ENCODE assay signal across 1 cellular context in the genomic region with DNA sequence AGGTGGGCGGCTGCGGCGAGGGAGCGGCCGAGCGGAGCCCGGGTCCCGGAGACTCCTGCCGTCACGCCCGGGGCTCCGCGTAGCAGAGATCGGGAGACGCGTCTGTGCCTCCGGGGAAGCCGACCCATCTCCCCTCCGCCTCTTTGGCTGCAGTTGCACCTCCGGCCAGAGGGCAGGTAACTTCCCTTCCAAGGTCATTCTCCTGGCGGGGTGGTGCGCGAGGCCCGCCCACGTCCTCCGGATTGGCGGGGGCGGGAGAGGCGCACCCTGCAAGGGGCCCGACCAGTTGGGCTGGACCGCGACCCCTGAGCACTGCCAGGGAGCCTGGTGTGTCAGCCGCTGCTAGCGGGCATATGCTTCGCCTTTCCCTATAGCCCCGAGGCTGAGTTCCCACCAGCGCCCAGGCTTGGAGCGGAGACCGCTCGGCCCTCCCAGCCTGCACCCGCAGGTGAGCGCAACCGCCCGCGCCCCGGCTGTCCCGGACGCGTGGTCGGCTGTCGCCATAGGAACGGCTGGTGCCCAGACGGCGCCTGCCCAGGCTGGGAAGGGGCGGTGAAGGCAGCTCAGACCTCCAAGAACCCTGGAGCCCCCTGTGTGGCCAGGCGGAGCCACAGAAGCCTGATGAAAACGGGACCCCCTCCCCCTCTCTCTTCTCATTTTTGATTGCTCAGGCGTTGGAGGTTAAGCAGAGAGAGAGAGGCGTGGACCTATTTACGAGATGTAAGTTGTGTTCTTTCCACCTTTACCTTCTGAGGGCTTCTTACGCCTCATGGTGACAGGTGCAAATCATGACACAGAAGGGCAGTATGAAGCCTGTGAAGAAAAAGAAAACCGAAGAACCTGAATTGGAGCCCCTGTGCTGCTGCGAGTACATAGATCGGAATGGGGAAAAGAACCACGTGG.
TF ChIP-seq lines count a peak whose summit lies in the region.

No MANE protein-coding gene starts in this region.

TF ChIP-seq in HepG2, 621 proteins besides CTCF, POLR2A, EP300 and RAD21 (continued from another document and continues in another):
- TF ChIP-seq, protein P1, sequence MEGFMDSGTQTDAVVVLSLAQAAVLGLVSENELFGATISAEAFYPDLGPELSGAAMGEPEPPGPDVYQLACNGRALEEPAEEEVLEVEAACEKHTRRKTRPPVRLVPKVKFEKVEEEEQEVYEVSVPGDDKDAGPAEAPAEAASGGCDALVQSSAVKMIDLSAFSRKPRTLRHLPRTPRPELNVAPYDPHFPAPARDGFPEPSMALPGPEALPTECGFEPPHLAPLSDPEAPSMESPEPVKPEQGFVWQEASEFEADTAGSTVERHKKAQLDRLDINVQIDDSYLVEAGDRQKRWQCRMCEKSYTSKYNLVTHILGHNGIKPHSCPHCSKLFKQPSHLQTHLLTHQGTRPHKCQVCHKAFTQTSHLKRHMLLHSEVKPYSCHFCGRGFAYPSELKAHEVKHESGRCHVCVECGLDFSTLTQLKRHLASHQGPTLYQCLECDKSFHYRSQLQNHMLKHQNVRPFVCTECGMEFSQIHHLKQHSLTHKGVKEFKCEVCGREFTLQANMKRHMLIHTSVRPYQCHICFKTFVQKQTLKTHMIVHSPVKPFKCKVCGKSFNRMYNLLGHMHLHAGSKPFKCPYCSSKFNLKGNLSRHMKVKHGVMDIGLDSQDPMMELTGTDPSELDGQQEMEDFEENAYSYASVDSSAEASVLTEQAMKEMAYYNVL (CRISPR knock-in tag; IDR thresholded peaks at IDR 0.05; ENCODE audit: borderline replicate concordance) = 0 out of 2 replicates have a peak, but pooled peaks have one; percentile 15
- TF ChIP-seq, protein P2, sequence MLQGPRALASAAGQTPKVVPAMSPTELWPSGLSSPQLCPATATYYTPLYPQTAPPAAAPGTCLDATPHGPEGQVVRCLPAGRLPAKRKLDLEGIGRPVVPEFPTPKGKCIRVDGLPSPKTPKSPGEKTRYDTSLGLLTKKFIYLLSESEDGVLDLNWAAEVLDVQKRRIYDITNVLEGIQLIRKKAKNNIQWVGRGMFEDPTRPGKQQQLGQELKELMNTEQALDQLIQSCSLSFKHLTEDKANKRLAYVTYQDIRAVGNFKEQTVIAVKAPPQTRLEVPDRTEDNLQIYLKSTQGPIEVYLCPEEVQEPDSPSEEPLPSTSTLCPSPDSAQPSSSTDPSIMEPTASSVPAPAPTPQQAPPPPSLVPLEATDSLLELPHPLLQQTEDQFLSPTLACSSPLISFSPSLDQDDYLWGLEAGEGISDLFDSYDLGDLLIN (CRISPR knock-in tag; IDR thresholded peaks at IDR 0.05; ENCODE audit: borderline replicate concordance) = peak; percentile 45; the same call in 1 of the 2 replicates
- TF ChIP-seq MTF2 (CRISPR knock-in tag; IDR thresholded peaks at IDR 0.05; ENCODE audit: borderline replicate concordance) (0 out of 2 replicates have a peak, but pooled peaks have one; percentile 19), ZNF749 (CRISPR knock-in tag; IDR thresholded peaks at IDR 0.05; ENCODE audit: borderline replicate concordance) (0 out of 2 replicates have a peak, but pooled peaks have one; percentile 26), HDAC1 (CRISPR knock-in tag; IDR thresholded peaks at IDR 0.05) (peak; percentile 57), ZNF382 (CRISPR knock-in tag; IDR thresholded peaks at IDR 0.05; ENCODE audit: borderline replicate concordance) (no peak), ZNF891 (CRISPR knock-in tag; IDR thresholded peaks at IDR 0.05) (peak; percentile 47; the same call in 1 of the 2 replicates), HIVEP1 (CRISPR knock-in tag; IDR thresholded peaks at IDR 0.05) (peak; percentile 65), FOSL2 (CRISPR knock-in tag; IDR thresholded peaks at IDR 0.05) (no peak), REL (CRISPR knock-in tag; conservative IDR thresholded peaks at IDR 0.05) (0 out of 2 replicates have a peak, but pooled peaks have one; percentile 48), SRSF9 (IDR thresholded peaks at IDR 0.05; ENCODE audit: borderline replicate concordance, insufficient read depth, low read depth, low read length, poor library complexity, severe bottlenecking) (no peak), ZNF773 (CRISPR knock-in tag; IDR thresholded peaks at IDR 0.05; ENCODE audit: borderline replicate concordance) (no peak), GABPB1 (CRISPR knock-in tag; IDR thresholded peaks at IDR 0.05) (peak; percentile 29; the same call in 1 of the 2 replicates), ZNF672 (CRISPR knock-in tag; IDR thresholded peaks at IDR 0.05) (0 out of 2 replicates have a peak, but pooled peaks have one; percentile 24), PHF8 (CRISPR knock-in tag; IDR thresholded peaks at IDR 0.05) (0 out of 2 replicates have a peak, but pooled peaks have one; percentile 15), RFX3 (CRISPR knock-in tag; IDR thresholded peaks at IDR 0.05) (peak; percentile 70), JDP2 (CRISPR knock-in tag; IDR thresholded peaks at IDR 0.05; ENCODE audit: borderline replicate concordance) (no peak), NONO (IDR thresholded peaks at IDR 0.05) (no peak), NONO (CRISPR knock-in tag; conservative IDR thresholded peaks at IDR 0.05) (0 out of 2 replicates have a peak, but pooled peaks have one; percentile 37), HNF4G (IDR thresholded peaks at IDR 0.05; ENCODE audit: borderline replicate concordance, low read depth, low read length) (no peak), HNF4G (CRISPR knock-in tag; IDR thresholded peaks at IDR 0.05; ENCODE audit: borderline replicate concordance, low read depth) (0 out of 2 replicates have a peak, but pooled peaks have one; percentile 31), ZNF263 (CRISPR knock-in tag; IDR thresholded peaks at IDR 0.05) (0 out of 2 replicates have a peak, but pooled peaks have one; percentile 20)
- TF ChIP-seq, protein P3, sequence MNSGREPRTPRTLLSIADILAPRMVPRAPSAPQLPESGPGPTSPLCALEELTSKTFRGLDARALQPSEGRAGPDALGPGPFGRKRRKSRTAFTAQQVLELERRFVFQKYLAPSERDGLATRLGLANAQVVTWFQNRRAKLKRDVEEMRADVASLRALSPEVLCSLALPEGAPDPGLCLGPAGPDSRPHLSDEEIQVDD (CRISPR knock-in tag; IDR thresholded peaks at IDR 0.05; ENCODE audit: borderline replicate concordance) = no peak
- TF ChIP-seq, protein P4, sequence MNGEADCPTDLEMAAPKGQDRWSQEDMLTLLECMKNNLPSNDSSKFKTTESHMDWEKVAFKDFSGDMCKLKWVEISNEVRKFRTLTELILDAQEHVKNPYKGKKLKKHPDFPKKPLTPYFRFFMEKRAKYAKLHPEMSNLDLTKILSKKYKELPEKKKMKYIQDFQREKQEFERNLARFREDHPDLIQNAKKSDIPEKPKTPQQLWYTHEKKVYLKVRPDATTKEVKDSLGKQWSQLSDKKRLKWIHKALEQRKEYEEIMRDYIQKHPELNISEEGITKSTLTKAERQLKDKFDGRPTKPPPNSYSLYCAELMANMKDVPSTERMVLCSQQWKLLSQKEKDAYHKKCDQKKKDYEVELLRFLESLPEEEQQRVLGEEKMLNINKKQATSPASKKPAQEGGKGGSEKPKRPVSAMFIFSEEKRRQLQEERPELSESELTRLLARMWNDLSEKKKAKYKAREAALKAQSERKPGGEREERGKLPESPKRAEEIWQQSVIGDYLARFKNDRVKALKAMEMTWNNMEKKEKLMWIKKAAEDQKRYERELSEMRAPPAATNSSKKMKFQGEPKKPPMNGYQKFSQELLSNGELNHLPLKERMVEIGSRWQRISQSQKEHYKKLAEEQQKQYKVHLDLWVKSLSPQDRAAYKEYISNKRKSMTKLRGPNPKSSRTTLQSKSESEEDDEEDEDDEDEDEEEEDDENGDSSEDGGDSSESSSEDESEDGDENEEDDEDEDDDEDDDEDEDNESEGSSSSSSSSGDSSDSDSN (CRISPR knock-in tag; IDR thresholded peaks at IDR 0.05) = peak; percentile 70; the same call in 1 of the 2 replicates
- TF ChIP-seq, protein P5, sequence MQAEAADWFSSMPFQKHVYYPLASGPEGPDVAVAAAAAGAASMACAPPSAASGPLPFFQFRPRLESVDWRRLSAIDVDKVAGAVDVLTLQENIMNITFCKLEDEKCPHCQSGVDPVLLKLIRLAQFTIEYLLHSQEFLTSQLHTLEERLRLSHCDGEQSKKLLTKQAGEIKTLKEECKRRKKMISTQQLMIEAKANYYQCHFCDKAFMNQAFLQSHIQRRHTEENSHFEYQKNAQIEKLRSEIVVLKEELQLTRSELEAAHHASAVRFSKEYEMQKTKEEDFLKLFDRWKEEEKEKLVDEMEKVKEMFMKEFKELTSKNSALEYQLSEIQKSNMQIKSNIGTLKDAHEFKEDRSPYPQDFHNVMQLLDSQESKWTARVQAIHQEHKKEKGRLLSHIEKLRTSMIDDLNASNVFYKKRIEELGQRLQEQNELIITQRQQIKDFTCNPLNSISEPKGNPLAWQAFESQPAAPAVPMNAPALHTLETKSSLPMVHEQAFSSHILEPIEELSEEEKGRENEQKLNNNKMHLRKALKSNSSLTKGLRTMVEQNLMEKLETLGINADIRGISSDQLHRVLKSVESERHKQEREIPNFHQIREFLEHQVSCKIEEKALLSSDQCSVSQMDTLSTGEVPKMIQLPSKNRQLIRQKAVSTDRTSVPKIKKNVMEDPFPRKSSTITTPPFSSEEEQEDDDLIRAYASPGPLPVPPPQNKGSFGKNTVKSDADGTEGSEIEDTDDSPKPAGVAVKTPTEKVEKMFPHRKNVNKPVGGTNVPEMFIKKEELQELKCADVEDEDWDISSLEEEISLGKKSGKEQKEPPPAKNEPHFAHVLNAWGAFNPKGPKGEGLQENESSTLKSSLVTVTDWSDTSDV (CRISPR knock-in tag; IDR thresholded peaks at IDR 0.05) = 0 out of 2 replicates have a peak, but pooled peaks have one; percentile 53
- TF ChIP-seq, protein P6, sequence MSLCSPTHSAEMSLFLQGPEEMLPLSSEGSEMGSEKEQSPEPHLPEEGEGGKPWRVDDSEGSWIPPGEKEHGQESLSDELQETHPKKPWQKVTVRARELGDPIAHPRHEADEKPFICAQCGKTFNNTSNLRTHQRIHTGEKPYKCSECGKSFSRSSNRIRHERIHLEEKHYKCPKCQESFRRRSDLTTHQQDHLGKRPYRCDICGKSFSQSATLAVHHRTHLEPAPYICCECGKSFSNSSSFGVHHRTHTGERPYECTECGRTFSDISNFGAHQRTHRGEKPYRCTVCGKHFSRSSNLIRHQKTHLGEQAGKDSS (CRISPR knock-in tag; IDR thresholded peaks at IDR 0.05; ENCODE audit: borderline replicate concordance, low read depth) = peak; percentile 32; the same call in 1 of the 2 replicates
- TF ChIP-seq, protein P7, sequence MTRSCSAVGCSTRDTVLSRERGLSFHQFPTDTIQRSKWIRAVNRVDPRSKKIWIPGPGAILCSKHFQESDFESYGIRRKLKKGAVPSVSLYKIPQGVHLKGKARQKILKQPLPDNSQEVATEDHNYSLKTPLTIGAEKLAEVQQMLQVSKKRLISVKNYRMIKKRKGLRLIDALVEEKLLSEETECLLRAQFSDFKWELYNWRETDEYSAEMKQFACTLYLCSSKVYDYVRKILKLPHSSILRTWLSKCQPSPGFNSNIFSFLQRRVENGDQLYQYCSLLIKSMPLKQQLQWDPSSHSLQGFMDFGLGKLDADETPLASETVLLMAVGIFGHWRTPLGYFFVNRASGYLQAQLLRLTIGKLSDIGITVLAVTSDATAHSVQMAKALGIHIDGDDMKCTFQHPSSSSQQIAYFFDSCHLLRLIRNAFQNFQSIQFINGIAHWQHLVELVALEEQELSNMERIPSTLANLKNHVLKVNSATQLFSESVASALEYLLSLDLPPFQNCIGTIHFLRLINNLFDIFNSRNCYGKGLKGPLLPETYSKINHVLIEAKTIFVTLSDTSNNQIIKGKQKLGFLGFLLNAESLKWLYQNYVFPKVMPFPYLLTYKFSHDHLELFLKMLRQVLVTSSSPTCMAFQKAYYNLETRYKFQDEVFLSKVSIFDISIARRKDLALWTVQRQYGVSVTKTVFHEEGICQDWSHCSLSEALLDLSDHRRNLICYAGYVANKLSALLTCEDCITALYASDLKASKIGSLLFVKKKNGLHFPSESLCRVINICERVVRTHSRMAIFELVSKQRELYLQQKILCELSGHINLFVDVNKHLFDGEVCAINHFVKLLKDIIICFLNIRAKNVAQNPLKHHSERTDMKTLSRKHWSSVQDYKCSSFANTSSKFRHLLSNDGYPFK (CRISPR knock-in tag; IDR thresholded peaks at IDR 0.05; ENCODE audit: borderline replicate concordance) = peak; percentile 36; the same call in 1 of the 2 replicates
- TF ChIP-seq, protein P8, sequence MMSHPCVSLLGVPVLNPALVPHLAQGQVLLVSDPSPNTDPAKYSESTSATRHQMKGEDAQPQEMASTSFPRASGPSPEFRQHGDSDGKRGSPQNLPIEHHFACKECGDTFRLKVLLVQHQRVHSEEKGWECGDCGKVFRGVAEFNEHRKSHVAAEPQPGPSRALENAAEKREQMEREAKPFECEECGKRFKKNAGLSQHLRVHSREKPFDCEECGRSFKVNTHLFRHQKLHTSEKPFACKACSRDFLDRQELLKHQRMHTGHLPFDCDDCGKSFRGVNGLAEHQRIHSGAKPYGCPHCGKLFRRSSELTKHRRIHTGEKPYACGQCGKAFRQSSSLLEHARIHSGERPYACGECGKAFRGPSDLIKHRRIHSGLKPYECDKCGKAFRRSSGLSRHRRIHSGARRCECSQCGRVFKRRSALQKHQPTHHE (CRISPR knock-in tag; IDR thresholded peaks at IDR 0.05; ENCODE audit: borderline replicate concordance) = 0 out of 2 replicates have a peak, but pooled peaks have one; percentile 62
- TF ChIP-seq, protein P9, sequence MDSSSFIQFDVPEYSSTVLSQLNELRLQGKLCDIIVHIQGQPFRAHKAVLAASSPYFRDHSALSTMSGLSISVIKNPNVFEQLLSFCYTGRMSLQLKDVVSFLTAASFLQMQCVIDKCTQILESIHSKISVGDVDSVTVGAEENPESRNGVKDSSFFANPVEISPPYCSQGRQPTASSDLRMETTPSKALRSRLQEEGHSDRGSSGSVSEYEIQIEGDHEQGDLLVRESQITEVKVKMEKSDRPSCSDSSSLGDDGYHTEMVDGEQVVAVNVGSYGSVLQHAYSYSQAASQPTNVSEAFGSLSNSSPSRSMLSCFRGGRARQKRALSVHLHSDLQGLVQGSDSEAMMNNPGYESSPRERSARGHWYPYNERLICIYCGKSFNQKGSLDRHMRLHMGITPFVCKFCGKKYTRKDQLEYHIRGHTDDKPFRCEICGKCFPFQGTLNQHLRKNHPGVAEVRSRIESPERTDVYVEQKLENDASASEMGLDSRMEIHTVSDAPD (CRISPR knock-in tag; IDR thresholded peaks at IDR 0.05) = no peak
- TF ChIP-seq, protein P10, sequence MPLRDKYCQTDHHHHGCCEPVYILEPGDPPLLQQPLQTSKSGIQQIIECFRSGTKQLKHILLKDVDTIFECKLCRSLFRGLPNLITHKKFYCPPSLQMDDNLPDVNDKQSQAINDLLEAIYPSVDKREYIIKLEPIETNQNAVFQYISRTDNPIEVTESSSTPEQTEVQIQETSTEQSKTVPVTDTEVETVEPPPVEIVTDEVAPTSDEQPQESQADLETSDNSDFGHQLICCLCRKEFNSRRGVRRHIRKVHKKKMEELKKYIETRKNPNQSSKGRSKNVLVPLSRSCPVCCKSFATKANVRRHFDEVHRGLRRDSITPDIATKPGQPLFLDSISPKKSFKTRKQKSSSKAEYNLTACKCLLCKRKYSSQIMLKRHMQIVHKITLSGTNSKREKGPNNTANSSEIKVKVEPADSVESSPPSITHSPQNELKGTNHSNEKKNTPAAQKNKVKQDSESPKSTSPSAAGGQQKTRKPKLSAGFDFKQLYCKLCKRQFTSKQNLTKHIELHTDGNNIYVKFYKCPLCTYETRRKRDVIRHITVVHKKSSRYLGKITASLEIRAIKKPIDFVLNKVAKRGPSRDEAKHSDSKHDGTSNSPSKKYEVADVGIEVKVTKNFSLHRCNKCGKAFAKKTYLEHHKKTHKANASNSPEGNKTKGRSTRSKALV (CRISPR knock-in tag; IDR thresholded peaks at IDR 0.05) = peak; percentile 62; the same call in 1 of the 2 replicates
- TF ChIP-seq, protein P11, sequence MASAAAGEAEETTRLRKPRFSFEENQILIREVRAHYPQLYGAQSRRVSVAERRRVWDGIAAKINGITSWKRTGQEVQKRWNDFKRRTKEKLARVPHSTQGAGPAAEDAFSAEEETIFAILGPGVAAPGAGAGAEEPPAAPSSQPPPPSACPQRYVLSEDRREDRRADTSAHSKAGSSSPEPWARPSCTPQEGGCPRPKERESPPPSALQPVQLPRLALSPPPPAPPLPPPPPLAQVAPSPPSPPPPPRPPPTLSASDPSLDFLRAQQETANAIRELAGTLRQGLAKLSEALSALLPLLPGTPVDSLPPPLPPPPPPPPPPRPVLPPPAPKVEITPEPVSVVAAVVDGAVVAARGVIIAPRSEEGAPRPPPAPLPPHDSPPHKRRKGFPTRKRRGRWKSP (CRISPR knock-in tag; IDR thresholded peaks at IDR 0.05) = peak; percentile 36; the same call in 1 of the 2 replicates
